26 cellular contexts compared by ENCODE assay signal in genomic region chr1:52651904-52652303, GRCh38. TPM values are rescaled to one million over a fixed set of nuclear protein-coding genes. Genes with fewer than 3 reads are reported as not detected.
A peak's percentile ranks its signal among the peaks of the same experiment; 100 is the strongest.
DNase-seq lines count a peak whose midpoint lies in the region; ATAC-seq, FAIRE-seq and TF ChIP-seq lines count a peak whose summit lies in the region.
"Had no signal": no experiment of that assay in that cellular context is flagged by ENCODE, and none has a peak within 500 bp of the region (broad histone marks: within the 10 kb centered on the region; RNA-seq: fewer than 3 reads in every experiment).

No MANE protein-coding gene starts in this region.

- H3K4me3 ChIP-seq in Caco-2 (ENCODE audit: low read depth, low read length) (no peak overlapping the region), kidney (ENCODE audit: low read length in 2 of 2) (no peak overlapping the region), heart left ventricle (no peak overlapping the region)
- H3K4me3 ChIP-seq: esophagus muscularis mucosa, left lung, upper lobe of right lung had no signal

- no peaks in the 10 kb centered on the region for H3K36me3 Mint-ChIP-seq in Caco-2 (ENCODE audit: insufficient read depth, unreplicated experiment)

- TF ChIP-seq POLR2A in heart left ventricle (IDR thresholded peaks at IDR 0.05) = no peak

- no peaks in the 10 kb centered on the region for H3K27me3 ChIP-seq in Caco-2 (replicated peaks; ENCODE audit: control insufficient read depth, insufficient read depth, low read length)
- no peaks in the 10 kb centered on the region for H3K27me3 ChIP-seq in heart left ventricle
- H3K27me3 ChIP-seq: esophagus muscularis mucosa, left lung, upper lobe of right lung had no signal

- CTCF ChIA-PET in Caco-2 (lab: Charles Lee) = no interaction called here

- ATAC-seq in heart left ventricle = no peak
- ATAC-seq: left lung; Panc1; SK-N-SH treated with all-trans-retinoic acid at 6 μM for 48 hours; stimulated activated naive CD8-positive, alpha-beta T cell treated with anti-CD3 and anti-CD28 coated beads, Interleukin-15, amount 100 ng/mL, for 72 hours; upper lobe of right lung had no signal

- no peaks in the 10 kb centered on the region for H3K36me3 ChIP-seq in Caco-2 (ENCODE audit: control insufficient read depth, insufficient read depth, low read length)
- no peaks in the 10 kb centered on the region for H3K36me3 ChIP-seq in kidney (ENCODE audit: control insufficient read depth in 1 of 2, insufficient read depth in 2 of 2, low read length in 2 of 2)
- H3K36me3 ChIP-seq in heart left ventricle = no peaks in the 10 kb centered on the region
- H3K36me3 ChIP-seq: esophagus muscularis mucosa, left lung, upper lobe of right lung had no signal

- FAIRE-seq in kidney (lab: Jason Lieb, UNC) = no peak
- FAIRE-seq: D721Med had no signal

- H3K27ac Mint-ChIP-seq in Caco-2 (ENCODE audit: unreplicated experiment) = no peak overlapping the region
- H3K27ac Mint-ChIP-seq: H9 had no signal

- no peaks in the 10 kb centered on the region for H3K9me3 Mint-ChIP-seq in Caco-2 (ENCODE audit: unreplicated experiment)
- H3K9me3 Mint-ChIP-seq: H9; stimulated activated naive CD8-positive, alpha-beta T cell treated with anti-CD3 and anti-CD28 coated beads, Interleukin-15, amount 100 ng/mL, for 72 hours had no signal

- H3K27me3 Mint-ChIP-seq in Caco-2 (ENCODE audit: insufficient read depth, unreplicated experiment) = no peaks in the 10 kb centered on the region
- H3K27me3 Mint-ChIP-seq: stimulated activated naive CD8-positive, alpha-beta T cell treated with anti-CD3 and anti-CD28 coated beads, Interleukin-15, amount 100 ng/mL, for 72 hours had no signal

- intact Hi-C loops in Caco-2 (cut with micrococcal nuclease; ENCODE audit: unreplicated experiment) (no loop called here), kidney (cut with DNase I) (no loop called here), heart left ventricle (cut with DNase I) (no loop called here)

- no TSS peak for BruUV-seq in Caco-2 (replicated peaks; lab: Mats Ljungman, UMichigan)

- peaks cover 9% of the 10 kb centered on the region; the same call in 1 of the 2 replicates for H3K4me1 ChIP-seq in Caco-2
- peaks cover 0 to 4% of the 10 kb centered on the region in 2 donors for H3K4me1 ChIP-seq in kidney (ENCODE audit: control insufficient read depth in 1 of 2, insufficient read depth in 1 of 2, low read depth in 1 of 2, low read length in 2 of 2)
- H3K4me1 ChIP-seq in heart left ventricle = peaks cover 0 to 5% (median 0%) of the 10 kb centered on the region in 12 donors
- H3K4me1 ChIP-seq: esophagus muscularis mucosa, left lung, upper lobe of right lung had no signal

- POLR2A ChIA-PET in Caco-2 (lab: Charles Lee) = interaction anchor here (0.6 to 0.7 kb wide), 2 partner anchors 19 to 310 kb away, joined by 3 to 4 read pairs; partner anchors contain the start of gene SHISAL2A

- no peaks in the 10 kb centered on the region for H3K4me1 Mint-ChIP-seq in Caco-2 (ENCODE audit: low read depth, unreplicated experiment)

- H3K27ac ChIP-seq in kidney (ENCODE audit: low read depth in 2 of 2, low read length in 2 of 2) (peak overlapping the region in 1 of 2 donors; percentile 24), heart left ventricle (no peak overlapping the region)
- H3K27ac ChIP-seq: esophagus muscularis mucosa, left lung, upper lobe of right lung had no signal

- H3K4me3 Mint-ChIP-seq in Caco-2 (ENCODE audit: unreplicated experiment) = no peak overlapping the region
- H3K4me3 Mint-ChIP-seq: H9; stimulated activated naive CD8-positive, alpha-beta T cell treated with anti-CD3 and anti-CD28 coated beads, Interleukin-15, amount 100 ng/mL, for 72 hours had no signal

- DNase-seq in Caco-2 = peak; percentile 23 to 44
- peak; percentile 19 for DNase-seq in SW480 (ENCODE audit: low spot score)
- peak; percentile 3 for DNase-seq in kidney
- DNase-seq in renal cortical epithelial cell (ENCODE audit: low read depth) = peak; percentile 53
- DNase-seq in superior temporal gyrus (ENCODE audit: extremely low spot score) = no peak
- no peak for DNase-seq in effector CD4-positive, alpha-beta T cell
- DNase-seq in heart left ventricle = no peak
- DNase-seq: activated CD4-positive, alpha-beta T cell treated with anti-CD3 and anti-CD28 coated beads for 4 hours; activated CD8-positive, alpha-beta memory T cell treated with anti-CD3 and anti-CD28 coated beads, Interleukin-2, amount 50 U/mL, for 4 hours; activated effector memory CD4-positive, alpha-beta T cell treated with anti-CD3 and anti-CD28 coated beads, Interleukin-2, amount 50 U/mL, for 16 hours; AML-193; amniotic stem cell; central memory CD4-positive, alpha-beta T cell; H9; left lung; NCI-H146; NCI-H2171 treated with DMSO at 0.1 percent for 48 hours; stimulated activated CD4-positive, alpha-beta T cell treated with anti-CD3 and anti-CD28 coated beads, Interleukin-1b, Interleukin-23, amount 100 ng/mL, for 48 hours; stimulated activated naive CD8-positive, alpha-beta T cell treated with anti-CD3 and anti-CD28 coated beads, Interleukin-15, amount 100 ng/mL, for 72 hours; upper lobe of right lung had no signal

- TF ChIP-seq CTCF in Caco-2 (IDR thresholded peaks at IDR 0.05; ENCODE audit: insufficient read depth in 1 of 2, low read depth in 1 of 2, low read length in 1 of 2, severe bottlenecking in 1 of 2, unreplicated experiment in 1 of 2) = no peak
- no peak for TF ChIP-seq CTCF in kidney (IDR thresholded peaks at IDR 0.05; ENCODE audit: borderline replicate concordance, extremely low read depth, insufficient read depth)
- TF ChIP-seq CTCF in heart left ventricle (IDR thresholded peaks at IDR 0.05) = no peak

- H3K9me3 ChIP-seq in Caco-2 (no peaks in the 10 kb centered on the region), kidney (ENCODE audit: control insufficient read depth in 1 of 2, low read length in 2 of 2) (no peaks in the 10 kb centered on the region), heart left ventricle (peaks cover 0 to 1% (median 0%) of the 10 kb centered on the region in 12 donors)
- H3K9me3 ChIP-seq: esophagus muscularis mucosa, left lung, upper lobe of right lung had no signal

- WGBS in heart left ventricle, 4 donors = 71 to 81% (median 75%) methylated on average over 1 of the region's 1 CpG

- no peak overlapping the region for H3K9ac ChIP-seq in kidney (ENCODE audit: low read length in 2 of 2)

RNA-seq across cellular contexts. Expression of gene SHISAL2A, which starts 18.9 kb away (rescaled TPM):
- total RNA-seq in Caco-2 (2022) (3.2 and 3.7 TPM in 2 replicates), kidney (2.5 TPM), renal cortical epithelial cell (not detected in 2 replicates), heart left ventricle (under 1 TPM in 1 of 9 donors, not detected in 8; 0.64 TPM)
- polyA plus RNA-seq in kidney (ENCODE audit: insufficient read depth, low read depth, low replicate concordance) (not detected), heart left ventricle (under 1 TPM in 1 of 2 donors, not detected in 1; 0.08 TPM)
- total RNA-seq: M059J, osteocyte had no signal

RNA-seq across cellular contexts. Expression of gene COA7, which starts 46.2 kb away (rescaled TPM):
- 38.4 and 40.2 TPM in 2 replicates for total RNA-seq in Caco-2 (2022)
- total RNA-seq in kidney = 19.1 TPM
- polyA plus RNA-seq in kidney (ENCODE audit: insufficient read depth, low read depth, low replicate concordance) = 12.2 TPM
- total RNA-seq in renal cortical epithelial cell = 20.5 and 20.9 TPM in 2 replicates
- 10 to 100 TPM; 10.6 to 19.5 (median 16.3) TPM for total RNA-seq in heart left ventricle
- 10 to 100 TPM in 1 of 2 donors, 1 to 10 TPM in 1; 6.4 to 19.3 TPM for polyA plus RNA-seq in heart left ventricle

RNA-seq across cellular contexts. Expression of gene GPX7, which starts 49.7 kb away (rescaled TPM):
- 19.4 and 21.7 TPM in 2 replicates for total RNA-seq in Caco-2 (2022)
- total RNA-seq in kidney = 9.7 TPM
- polyA plus RNA-seq in kidney (ENCODE audit: insufficient read depth, low read depth, low replicate concordance) = 14.3 TPM
- total RNA-seq in renal cortical epithelial cell = 23.7 and 26.9 TPM in 2 replicates
- total RNA-seq in heart left ventricle = 10 to 100 TPM in 3 of 9 donors, 1 to 10 TPM in 6; 5.8 to 19.7 (median 8.2) TPM
- polyA plus RNA-seq in heart left ventricle = 10 to 100 TPM in 1 of 2 donors, 1 to 10 TPM in 1; 8.4 to 20.5 TPM

Comparison
In these comparisons a context has a peak if more than half of its experiments do, and no peak if none do; other contexts are left out.
1. DNase-seq: peak in Caco-2 (2 of 2), SW480 (single experiment), kidney (single experiment) and renal cortical epithelial cell (single experiment); none in superior temporal gyrus (single experiment), effector CD4-positive, alpha-beta T cell (single experiment) and heart left ventricle (0 of 5).